In genomic region chrX:126165721-126166401, GRCh38 we compare ENCODE assay signal across 10 cellular contexts. TPM values are rescaled to one million over a fixed set of nuclear protein-coding genes. Genes with fewer than 3 reads are reported as not detected.
DNase-seq lines count a peak whose midpoint lies in the region; ATAC-seq and TF ChIP-seq lines count a peak whose summit lies in the region.
"Had no signal": no experiment of that assay in that cellular context is flagged by ENCODE, and none has a peak within 500 bp of the region (broad histone marks: within the 10 kb centered on the region; RNA-seq: fewer than 3 reads in every experiment).

DCAF12L2 (minus strand) TSS chrX:126166289; CDS start chrX:126165924, 365 bp downstream.

- WGBS in esophagus squamous epithelium, 2 donors, result 52% methylated on average over 30 of the region's 87 CpGs; no CpG with 5 or more reads in 1 of the 2 donors

- in situ Hi-C loops in brain microvascular endothelial cell (cut with HindIII; ENCODE audit: low pct_ligation_motif_present, low sequenced_read_pairs), result no loop called here

- TF ChIP-seq CTCF in esophagus squamous epithelium (IDR thresholded peaks at IDR 0.05) (no peak), neural crest cell (conservative IDR thresholded peaks at IDR 0.05) (no peak), Peyer's patch (IDR thresholded peaks at IDR 0.05) (no peak), brain microvascular endothelial cell (IDR thresholded peaks at IDR 0.05; ENCODE audit: low read depth, low read length, missing control alignments) (no peak)

- H3K36me3 ChIP-seq in esophagus squamous epithelium (no peaks in the 10 kb centered on the region), Peyer's patch (no peaks in the 10 kb centered on the region), brain microvascular endothelial cell (replicated peaks) (no peaks in the 10 kb centered on the region)

- ATAC-seq in GM18909 (IDR thresholded peaks at IDR 0.05; ENCODE audit: poor library complexity, unreplicated experiment), result no peak

- H3K4me1 ChIP-seq in esophagus squamous epithelium (no peaks in the 10 kb centered on the region), Peyer's patch (no peaks in the 10 kb centered on the region)

- intact Hi-C loops in esophagus squamous epithelium (cut with DNase I), result no loop called here

- H3K4me3 Mint-ChIP-seq in neural crest cell, result peak within 1 kb of the TSS; percentile 81

- no peaks in the 10 kb centered on the region for H3K36me3 Mint-ChIP-seq in neural crest cell (ENCODE audit: low read depth)

- no peaks in the 10 kb centered on the region for H3K27me3 Mint-ChIP-seq in neural crest cell (ENCODE audit: low read depth)

- no peaks in the 10 kb centered on the region for H3K9me3 Mint-ChIP-seq in neural crest cell

- H3K4me1 Mint-ChIP-seq in neural crest cell, result no peaks in the 10 kb centered on the region

- H3K9me3 ChIP-seq in esophagus squamous epithelium (no peaks in the 10 kb centered on the region), Peyer's patch (no peaks in the 10 kb centered on the region)

- TF ChIP-seq POLR2A in esophagus squamous epithelium (IDR thresholded peaks at IDR 0.05) (no peak), Peyer's patch (IDR thresholded peaks at IDR 0.05) (no peak)

- H3K27me3 ChIP-seq in esophagus squamous epithelium (no peaks in the 10 kb centered on the region), Peyer's patch (no peaks in the 10 kb centered on the region), brain microvascular endothelial cell (replicated peaks) (no peaks in the 10 kb centered on the region)

- H3K4me3 ChIP-seq in esophagus squamous epithelium, result peak within 1 kb of the TSS in 3 of 4 donors; percentile 19 to 51 (median 36)
- peak within 1 kb of the TSS in 1 of 4 donors; percentile 33 for H3K4me3 ChIP-seq in Peyer's patch
- H3K4me3 ChIP-seq in brain microvascular endothelial cell (ENCODE audit: low read depth, low read length), result no peak within 1 kb of the TSS

- no peak within 1 kb of the TSS for H3K27ac ChIP-seq in esophagus squamous epithelium
- H3K27ac ChIP-seq in Peyer's patch, result no peak within 1 kb of the TSS
- H3K27ac ChIP-seq in brain microvascular endothelial cell, result no peak within 1 kb of the TSS

- DNase-seq in Ammon's horn (ENCODE audit: low spot score) (peak; percentile 18), NCI-H1092 treated with DMSO at 0.1 percent for 48 hours (lab: John Stamatoyannopoulos, UW) (peak; percentile 11), esophagus squamous epithelium (lab: John Stamatoyannopoulos, UW) (no peak), neural crest cell (ENCODE audit: low read depth, low spot score) (peak; percentile 9), NCI-H187 treated with DMSO at 0.1 percent for 48 hours (lab: John Stamatoyannopoulos, UW) (no peak), Peyer's patch (no peak), brain microvascular endothelial cell (no peak)

- no peak within 1 kb of the TSS for H3K27ac Mint-ChIP-seq in neural crest cell (ENCODE audit: unreplicated experiment)

RNA-seq across cellular contexts. Expression of gene DCAF12L2, which starts in this region (rescaled TPM):
- total RNA-seq in esophagus squamous epithelium, result under 1 TPM in 1 of 4 donors, not detected in 3; 0.19 TPM
- 2.9 and 3.3 TPM in 2 replicates for total RNA-seq in neural crest cell
- not detected for total RNA-seq in Peyer's patch
- total RNA-seq: LHCN-M2; T-helper 2 cell treated with Interferon-gamma antibody and Interleukin-4, amounts not matched to agents 100 ng/mL and 5 ng/mL, for 36 hours had no signal

Comparison
In these comparisons a context has a peak if more than half of its experiments do, and no peak if none do; other contexts are left out.
1. DNase-seq: peak in Ammon's horn (single experiment), NCI-H1092 treated with DMSO at 0.1 percent for 48 hours (single experiment) and neural crest cell (single experiment); none in esophagus squamous epithelium (single experiment), NCI-H187 treated with DMSO at 0.1 percent for 48 hours (single experiment), Peyer's patch (0 of 3) and brain microvascular endothelial cell (single experiment).